Comparison of ENCODE assay signal across 20 cellular contexts in the genomic region with DNA sequence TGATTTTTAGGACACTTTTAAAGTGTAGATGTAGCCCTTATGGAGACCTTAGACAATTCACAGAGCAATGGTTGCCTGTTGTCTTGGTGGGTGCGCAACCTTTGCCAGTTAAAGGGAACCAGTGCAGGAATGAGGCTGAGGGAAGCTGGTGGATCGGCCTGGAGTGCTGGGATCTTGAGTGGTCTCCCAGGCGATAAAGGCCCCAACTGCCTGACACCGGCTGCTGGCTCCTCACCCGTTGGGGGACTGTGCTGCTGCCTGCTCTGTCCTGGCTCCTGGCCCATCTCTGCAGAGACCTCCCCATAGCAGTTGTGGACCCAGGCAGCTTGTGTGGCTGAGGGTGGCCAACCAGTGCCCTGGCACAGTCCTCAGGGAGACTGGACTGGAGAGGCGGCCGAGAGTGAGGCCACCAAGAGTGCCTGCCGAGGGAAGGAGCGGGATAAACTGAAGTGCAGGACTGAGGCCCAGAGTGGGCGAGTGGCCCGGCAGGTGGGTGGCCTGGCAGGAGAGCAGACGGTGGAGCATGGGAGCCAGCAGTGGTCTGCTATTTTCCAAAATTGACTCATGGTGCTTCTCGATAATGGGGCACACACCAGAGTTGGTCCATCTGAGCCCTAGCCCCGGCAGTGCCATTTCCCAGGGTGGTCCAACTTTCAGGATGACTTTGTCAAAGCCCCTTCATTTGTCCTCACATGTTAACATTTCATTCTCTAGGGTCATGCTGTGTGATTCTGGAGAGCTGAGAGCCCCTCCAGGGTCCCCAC. TPM values are rescaled to one million over a fixed set of nuclear protein-coding genes. Genes with fewer than 3 reads are reported as not detected.
DNase-seq lines count a peak whose midpoint lies in the region; ATAC-seq and TF ChIP-seq lines count a peak whose summit lies in the region.
"Had no signal": no experiment of that assay in that cellular context is flagged by ENCODE, and none has a peak within 500 bp of the region (broad histone marks: within the 10 kb centered on the region; RNA-seq: fewer than 3 reads in every experiment).

No MANE protein-coding gene starts in this region.

- H3K4me3 ChIP-seq in HCT116 (replicated peaks in 1 of 2; ENCODE audit: low read depth in 1 of 2, low read length in 2 of 2) (peak overlapping the region in 1 of 2 experiments; percentile 89; a peak in 3 of 4 replicates), adipocyte (ENCODE audit: low read length) (peak overlapping the region; percentile 81), retinal pigment epithelial cell (ENCODE audit: low read length) (peak overlapping the region; percentile 80), Karpas-422 (ENCODE audit: low read length) (no peak overlapping the region)
- H3K4me3 ChIP-seq: BLaER1, mucosa of descending colon had no signal

- H3K27ac ChIP-seq in HCT116 (ENCODE audit: low read depth, low read length): no peak overlapping the region
- H3K27ac ChIP-seq in foreskin keratinocyte: peak overlapping the region; percentile 69
- H3K27ac ChIP-seq in Karpas-422 (ENCODE audit: low read length): no peak overlapping the region
- H3K27ac ChIP-seq: BLaER1 had no signal

- TF ChIP-seq CTCF in HCT116 (IDR thresholded peaks at IDR 0.05 in 2 of 3, conservative IDR thresholded peaks at IDR 0.05 in 1 of 3; ENCODE audit: borderline replicate concordance in 1 of 3, insufficient read depth in 1 of 3, low read depth in 2 of 3, low read length in 2 of 3) (no peak), foreskin keratinocyte (conservative IDR thresholded peaks at IDR 0.05) (no peak), retinal pigment epithelial cell (conservative IDR thresholded peaks at IDR 0.05; ENCODE audit: low read depth, low read length) (no peak)

- TF ChIP-seq RAD21 in HCT116 (IDR thresholded peaks at IDR 0.05; ENCODE audit: low read depth): no peak

- H3K27me3 ChIP-seq in HCT116 (ENCODE audit: insufficient read depth, low read length): no peaks in the 10 kb centered on the region
- no peaks in the 10 kb centered on the region for H3K27me3 ChIP-seq in adipocyte (replicated peaks; ENCODE audit: control insufficient read depth, insufficient read depth, low read length)
- H3K27me3 ChIP-seq in foreskin keratinocyte: no peaks in the 10 kb centered on the region
- H3K27me3 ChIP-seq in Karpas-422 (ENCODE audit: low read length): no peaks in the 10 kb centered on the region

- H3K9me2 ChIP-seq in HCT116 (ENCODE audit: insufficient read depth) (no peaks in the 10 kb centered on the region), Karpas-422 (replicated peaks; ENCODE audit: insufficient read depth, low read length) (no peaks in the 10 kb centered on the region)

- intact Hi-C loops in HCT116 (cut with micrococcal nuclease): no loop called here

- RAD21 ChIA-PET in HCT116 (lab: Charles Lee; ENCODE audit: low non-redundant PET in 1 of 2, low total read pairs in 2 of 2, uncharacterized antibody in 2 of 2, unreplicated experiment in 2 of 2): no interaction called here

- ATAC-seq in HCT116: no peak
- ATAC-seq in foreskin keratinocyte: no peak
- no peak for ATAC-seq in GM18858 (IDR thresholded peaks at IDR 0.05; ENCODE audit: unreplicated experiment)
- ATAC-seq: activated CD4-positive, alpha-beta T cell treated with anti-CD3 and anti-CD28 coated beads for 36 hours; mucosa of descending colon; stimulated activated naive B cell treated with anti-CD40 and anti-IgM and Interleukin-4, amounts not matched to agents 10 μg/mL and 1 μg/mL and 100 μg/mL, for 72 hours had no signal

- H3K9ac ChIP-seq in HCT116 (ENCODE audit: low read length): peak overlapping the region; percentile 90
- H3K9ac ChIP-seq in adipocyte (ENCODE audit: low read length): peak overlapping the region; percentile 79
- no peak overlapping the region for H3K9ac ChIP-seq in Karpas-422 (ENCODE audit: low read length)
- H3K9ac ChIP-seq: BLaER1 had no signal

- peaks cover 3 to 50% of the 10 kb centered on the region in 2 experiments; a peak in 3 of 4 replicates for H3K36me3 ChIP-seq in HCT116 (ENCODE audit: control insufficient read depth in 1 of 2, insufficient read depth in 2 of 2, low read length in 2 of 2)
- peaks cover 20% of the 10 kb centered on the region for H3K36me3 ChIP-seq in adipocyte (ENCODE audit: control insufficient read depth, insufficient read depth, low read length, severe bottlenecking)
- no peaks in the 10 kb centered on the region for H3K36me3 ChIP-seq in Karpas-422 (ENCODE audit: insufficient read depth, low read length)
- H3K36me3 ChIP-seq: BLaER1, esophagus squamous epithelium had no signal

- POLR2A ChIA-PET in HCT116 (lab: Charles Lee): no interaction called here

- DNase-seq in HCT116 (ENCODE audit: low read depth, low spot score) (no peak), adipocyte (ENCODE audit: low read depth) (no peak), foreskin keratinocyte (no peak), retinal pigment epithelial cell (ENCODE audit: low read depth) (no peak), dedifferentiated amniotic fluid mesenchymal stem cell (ENCODE audit: extremely low spot score) (no peak), Karpas-422 (no peak), NCI-H774 (lab: John Stamatoyannopoulos, UW) (no peak)
- DNase-seq: activated CD4-positive, alpha-beta T cell treated with anti-CD3 and anti-CD28 coated beads for 36 hours; activated gamma-delta T cell; Caco-2; effector CD8-positive, alpha-beta T cell; esophagus squamous epithelium; mucosa of descending colon; NCI-H1092; NCI-H2029 treated with DMSO at 0.1 percent for 48 hours; small intestine; stimulated activated CD4-positive, alpha-beta T cell treated with anti-CD3 and anti-CD28 coated beads, Interleukin-2, amount 100 ng/mL, for 48 hours; stimulated activated naive B cell treated with anti-CD40 and anti-IgM and Interleukin-4, amounts not matched to agents 10 μg/mL and 1 μg/mL and 100 μg/mL, for 72 hours had no signal

- H3K4me2 ChIP-seq in HCT116 (ENCODE audit: low read length): peak overlapping the region; percentile 89
- H3K4me2 ChIP-seq in Karpas-422 (ENCODE audit: low read depth, low read length, poor library complexity, severe bottlenecking): no peak overlapping the region
- H3K4me2 ChIP-seq: BLaER1 had no signal

- BruUV-seq in HCT116 (replicated peaks; lab: Mats Ljungman, UMichigan): no TSS peak

- TF ChIP-seq POLR2A in HCT116 (IDR thresholded peaks at IDR 0.05; ENCODE audit: borderline replicate concordance, extremely low read depth, insufficient read depth, insufficient read length): no peak

- H3K9me3 ChIP-seq in HCT116 (ENCODE audit: control insufficient read depth in 1 of 2, insufficient read depth in 1 of 2, low read depth in 1 of 2, low read length in 2 of 2) (no peaks in the 10 kb centered on the region), adipocyte (ENCODE audit: control insufficient read depth, low read length) (no peaks in the 10 kb centered on the region), Karpas-422 (ENCODE audit: low read length) (no peaks in the 10 kb centered on the region)
- H3K9me3 ChIP-seq: Caco-2, esophagus squamous epithelium, mucosa of descending colon had no signal

- CTCF ChIA-PET in HCT116 (lab: Charles Lee): no interaction called here

- H3K4me1 ChIP-seq in HCT116 (ENCODE audit: control insufficient read depth in 1 of 2, insufficient read depth in 2 of 2, low read length in 2 of 2): peaks cover 28 to 43% of the 10 kb centered on the region in 2 experiments
- H3K4me1 ChIP-seq in adipocyte (ENCODE audit: control insufficient read depth, insufficient read depth, low read length): peaks cover 22% of the 10 kb centered on the region
- H3K4me1 ChIP-seq in foreskin keratinocyte: peaks cover 11% of the 10 kb centered on the region
- no peaks in the 10 kb centered on the region for H3K4me1 ChIP-seq in Karpas-422 (ENCODE audit: low read length)

- H2AFZ ChIP-seq in HCT116 (ENCODE audit: low read depth, low read length, poor library complexity, severe bottlenecking) (no peak overlapping the region), Karpas-422 (ENCODE audit: low read length) (no peak overlapping the region)

- H3K79me2 ChIP-seq in HCT116 (ENCODE audit: insufficient read depth, low read length) (peaks cover 82% of the 10 kb centered on the region), Karpas-422 (ENCODE audit: low read length) (no peaks in the 10 kb centered on the region)

- H4K20me1 ChIP-seq in HCT116 (ENCODE audit: insufficient read depth) (peaks cover 39% of the 10 kb centered on the region), Karpas-422 (ENCODE audit: insufficient read depth, low read depth, low read length) (no peaks in the 10 kb centered on the region)

TF ChIP-seq in HCT116, 20 proteins besides CTCF, POLR2A, EP300 and RAD21 (continues in another document):
- no peak for TF ChIP-seq CEBPB (IDR thresholded peaks at IDR 0.05; ENCODE audit: low read depth)
- TF ChIP-seq EZH2 (IDR thresholded peaks at IDR 0.05): no peak

RNA-seq across cellular contexts. Expression of a gene that starts 2.1 kb away (rescaled TPM):
- 248 TPM for total RNA-seq in HCT116 (2021; ENCODE audit: unreplicated experiment)
- 117 and 120 TPM in 2 replicates for polyA plus RNA-seq in HCT116 (2012)
- 134 and 232 TPM in 2 replicates for total RNA-seq in foreskin keratinocyte
- polyA plus RNA-seq in foreskin keratinocyte: 62.7 and 92.3 TPM in 2 replicates
- total RNA-seq in Karpas-422 (2014; rRNA removed; shearing (Covaris generic); ENCODE audit: low replicate concordance): not detected in 2 replicates
- total RNA-seq: activated CD4-positive, alpha-beta T cell treated with anti-CD3 and anti-CD28 coated beads for 36 hours had no signal

RNA-seq across cellular contexts. Expression of a gene that starts 37.4 kb away (rescaled TPM):
- total RNA-seq in HCT116 (2021; ENCODE audit: unreplicated experiment) (21.6 TPM), foreskin keratinocyte (13.5 and 13.7 TPM in 2 replicates)
- polyA plus RNA-seq in HCT116 (2012): 9.4 and 10.4 TPM in 2 replicates
- 6.8 and 6.9 TPM in 2 replicates for polyA plus RNA-seq in foreskin keratinocyte
- total RNA-seq in Karpas-422 (2014; rRNA removed; shearing (Covaris generic); ENCODE audit: low replicate concordance): 46.6 and 87.3 TPM in 2 replicates

Comparison
In these comparisons a context has a peak if more than half of its experiments do, and no peak if none do; other contexts are left out.
1. RNA of a gene that starts 2.1 kb away (total RNA-seq): 248 TPM in HCT116 (single experiment) and 134 to 232 TPM in foreskin keratinocyte; not detected in Karpas-422; every median in the first group is over 100 times any median in the second.